Comparison of ENCODE assay signal across 18 cellular contexts in the genomic region with DNA sequence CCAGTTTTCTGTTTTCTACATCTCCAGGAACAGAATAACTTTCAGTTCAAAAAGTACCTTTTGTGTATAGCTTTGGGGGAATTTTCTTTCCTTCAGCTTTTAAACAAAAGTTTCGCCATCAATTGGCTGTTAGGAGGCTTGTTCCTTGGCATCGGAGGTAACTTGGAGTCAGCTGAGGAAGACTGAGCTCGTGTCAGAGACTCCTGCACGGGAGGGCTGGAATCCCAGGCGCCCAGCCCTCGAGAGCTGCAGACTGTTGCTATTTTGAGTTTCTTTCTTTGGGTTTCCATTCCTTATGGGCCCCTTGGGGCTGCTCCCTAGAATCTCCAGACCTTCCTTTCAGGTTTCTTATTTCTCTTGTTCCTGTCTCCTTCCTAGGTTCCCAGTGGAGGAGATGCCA. TPM values are rescaled to one million over a fixed set of nuclear protein-coding genes. Genes with fewer than 3 reads are reported as not detected.
A peak's percentile ranks its signal among the peaks of the same experiment; 100 is the strongest.
DNase-seq lines count a peak whose midpoint lies in the region; ATAC-seq and TF ChIP-seq lines count a peak whose summit lies in the region.
"Had no signal": no experiment of that assay in that cellular context is flagged by ENCODE, and none has a peak within 500 bp of the region (broad histone marks: within the 10 kb centered on the region; RNA-seq: fewer than 3 reads in every experiment).

No MANE protein-coding gene starts in this region.

- 52% methylated on average over 6 of the region's 6 CpGs for WGBS in hepatocyte (ENCODE audit: low lambda C conversion rate, missing lambda C conversion rate)

- H3K27ac Mint-ChIP-seq in CD8-positive, alpha-beta memory T cell: peak overlapping the region in 1 of 8 donors; percentile 10
- peak overlapping the region; percentile 10; the same call in 1 of the 2 replicates for H3K27ac Mint-ChIP-seq in WTC11
- H3K27ac Mint-ChIP-seq: activated naive CD8-positive, alpha-beta T cell treated with anti-CD3 and anti-CD28 coated beads, Interleukin-2, amount 10 ng/mL, durations not matched to agents 7 days and 5 days had no signal

- no peaks in the 10 kb centered on the region for H3K9me3 ChIP-seq in CD8-positive, alpha-beta memory T cell (ENCODE audit: low read length)
- peaks cover 4% of the 10 kb centered on the region for H3K9me3 ChIP-seq in hepatocyte (ENCODE audit: low read depth)
- H3K9me3 ChIP-seq: left lung had no signal

- intact Hi-C loops in sciatic nerve (cut with DNase I): no loop called here

- H3K9me2 ChIP-seq in hepatocyte (replicated peaks; ENCODE audit: insufficient read depth): no peaks in the 10 kb centered on the region

- H3K4me3 Mint-ChIP-seq in CD8-positive, alpha-beta memory T cell: no peak overlapping the region
- no peak overlapping the region for H3K4me3 Mint-ChIP-seq in WTC11
- H3K4me3 Mint-ChIP-seq: activated naive CD8-positive, alpha-beta T cell treated with anti-CD3 and anti-CD28 coated beads, Interleukin-2, amount 10 ng/mL, durations not matched to agents 7 days and 5 days had no signal

- CTCF ChIA-PET in CD8-positive, alpha-beta memory T cell (lab: Charles Lee): no interaction called here
- CTCF ChIA-PET in WTC11 (lab: Charles Lee): no interaction called here

- H3K36me3 ChIP-seq in CD8-positive, alpha-beta memory T cell (ENCODE audit: insufficient read depth, low read length): no peaks in the 10 kb centered on the region
- no peaks in the 10 kb centered on the region for H3K36me3 ChIP-seq in hepatocyte (replicated peaks; ENCODE audit: insufficient read depth, low read depth)

- peaks cover 0 to 8% (median 1%) of the 10 kb centered on the region in 3 donors for H3K36me3 Mint-ChIP-seq in CD8-positive, alpha-beta memory T cell
- H3K36me3 Mint-ChIP-seq in WTC11: no peaks in the 10 kb centered on the region; the same call in 1 of the 2 replicates
- H3K36me3 Mint-ChIP-seq: activated naive CD8-positive, alpha-beta T cell treated with anti-CD3 and anti-CD28 coated beads, Interleukin-2, amount 10 ng/mL, durations not matched to agents 7 days and 5 days had no signal

- TF ChIP-seq CTCF in WTC11 (IDR thresholded peaks at IDR 0.05) (no peak), hepatocyte (IDR thresholded peaks at IDR 0.05; ENCODE audit: poor library complexity) (no peak)

- ATAC-seq in WTC11: no peak
- peak; percentile 66 for ATAC-seq in sciatic nerve
- no peak for ATAC-seq in GM18520 (IDR thresholded peaks at IDR 0.05; ENCODE audit: unreplicated experiment)
- no peak for ATAC-seq in HG03097 (IDR thresholded peaks at IDR 0.05; ENCODE audit: low FRiP score, unreplicated experiment)
- ATAC-seq: left lung had no signal

- POLR2A ChIA-PET in CD8-positive, alpha-beta memory T cell (lab: Charles Lee): interaction anchor here (0.5 kb wide), 1 partner anchor 105 kb away, joined by 3 read pairs; no protein-coding TSS in a partner anchor
- POLR2A ChIA-PET in WTC11 (lab: Charles Lee): no interaction called here

- H3K27me3 Mint-ChIP-seq in CD8-positive, alpha-beta memory T cell: peaks cover 14 to 42% of the 10 kb centered on the region in 2 donors
- H3K27me3 Mint-ChIP-seq in WTC11 (ENCODE audit: low read depth): peaks cover 8% of the 10 kb centered on the region

- no peak overlapping the region for H2AFZ ChIP-seq in hepatocyte

- peaks cover 0 to 4% (median 2%) of the 10 kb centered on the region in 5 donors for H3K9me3 Mint-ChIP-seq in CD8-positive, alpha-beta memory T cell
- peaks cover 11% of the 10 kb centered on the region for H3K9me3 Mint-ChIP-seq in WTC11

- H4K20me1 ChIP-seq in hepatocyte (ENCODE audit: insufficient read depth, poor library complexity, severe bottlenecking): no peaks in the 10 kb centered on the region

- peak overlapping the region; percentile 44 for H3K4me2 ChIP-seq in hepatocyte

- peaks cover 4% of the 10 kb centered on the region for H3K27me3 ChIP-seq in CD8-positive, alpha-beta memory T cell (ENCODE audit: insufficient read depth, low read length, poor library complexity, severe bottlenecking)
- no peaks in the 10 kb centered on the region for H3K27me3 ChIP-seq in hepatocyte

- no peak for DNase-seq in CD8-positive, alpha-beta memory T cell
- no peak for DNase-seq in WTC11 (ENCODE audit: low spot score)
- DNase-seq in hepatocyte (ENCODE audit: low spot score): no peak
- DNase-seq in sciatic nerve (ENCODE audit: low spot score): no peak
- no peak for DNase-seq in HK-2 (ENCODE audit: unreplicated experiment)
- DNase-seq in NCI-H446 treated with DMSO at 0.1 percent for 48 hours (lab: John Stamatoyannopoulos, UW): no peak
- DNase-seq: activated CD4-positive, alpha-beta T cell treated with anti-CD3 and anti-CD28 coated beads for 4 hours; activated naive CD8-positive, alpha-beta T cell treated with anti-CD3 and anti-CD28 coated beads, Interleukin-2, amount 10 ng/mL, durations not matched to agents 7 days and 5 days; dermis blood vessel endothelial cell; DMS53; left lung; NCI-H1092; NCI-H2029 treated with DMSO at 0.1 percent for 48 hours; NCI-H510A; stimulated activated CD4-positive, alpha-beta T cell treated with anti-CD3 and anti-CD28 coated beads, Interleukin-4, amount 100 ng/mL, for 1 hour had no signal

- H3K79me2 ChIP-seq in hepatocyte: no peaks in the 10 kb centered on the region

- H3K4me3 ChIP-seq in CD8-positive, alpha-beta memory T cell (ENCODE audit: low read length): no peak overlapping the region
- no peak overlapping the region for H3K4me3 ChIP-seq in hepatocyte
- H3K4me3 ChIP-seq: left lung, skin epidermis had no signal

- H3K4me1 ChIP-seq in CD8-positive, alpha-beta memory T cell (ENCODE audit: insufficient read depth, low read length): no peaks in the 10 kb centered on the region
- H3K4me1 ChIP-seq in hepatocyte (ENCODE audit: insufficient read depth): peaks cover 26% of the 10 kb centered on the region

- peak overlapping the region; percentile 21 for H3K27ac ChIP-seq in CD8-positive, alpha-beta memory T cell (ENCODE audit: low read depth, low read length)
- peak overlapping the region; percentile 51 for H3K27ac ChIP-seq in hepatocyte

- H3K4me1 Mint-ChIP-seq in CD8-positive, alpha-beta memory T cell: peaks cover 0 to 4% (median 2%) of the 10 kb centered on the region in 3 donors
- peaks cover 14% of the 10 kb centered on the region for H3K4me1 Mint-ChIP-seq in WTC11
- H3K4me1 Mint-ChIP-seq: activated naive CD8-positive, alpha-beta T cell treated with anti-CD3 and anti-CD28 coated beads, Interleukin-2, amount 10 ng/mL, durations not matched to agents 7 days and 5 days had no signal

TF ChIP-seq in WTC11, 78 proteins besides CTCF, POLR2A, EP300 and RAD21 (continues in another document):
- no peak for TF ChIP-seq NR3C1 (CRISPR knock-in tag; conservative IDR thresholded peaks at IDR 0.05; ENCODE audit: low read depth)
- TF ChIP-seq HMGA2 (CRISPR knock-in tag; IDR thresholded peaks at IDR 0.05): no peak
- TF ChIP-seq, protein P1, sequence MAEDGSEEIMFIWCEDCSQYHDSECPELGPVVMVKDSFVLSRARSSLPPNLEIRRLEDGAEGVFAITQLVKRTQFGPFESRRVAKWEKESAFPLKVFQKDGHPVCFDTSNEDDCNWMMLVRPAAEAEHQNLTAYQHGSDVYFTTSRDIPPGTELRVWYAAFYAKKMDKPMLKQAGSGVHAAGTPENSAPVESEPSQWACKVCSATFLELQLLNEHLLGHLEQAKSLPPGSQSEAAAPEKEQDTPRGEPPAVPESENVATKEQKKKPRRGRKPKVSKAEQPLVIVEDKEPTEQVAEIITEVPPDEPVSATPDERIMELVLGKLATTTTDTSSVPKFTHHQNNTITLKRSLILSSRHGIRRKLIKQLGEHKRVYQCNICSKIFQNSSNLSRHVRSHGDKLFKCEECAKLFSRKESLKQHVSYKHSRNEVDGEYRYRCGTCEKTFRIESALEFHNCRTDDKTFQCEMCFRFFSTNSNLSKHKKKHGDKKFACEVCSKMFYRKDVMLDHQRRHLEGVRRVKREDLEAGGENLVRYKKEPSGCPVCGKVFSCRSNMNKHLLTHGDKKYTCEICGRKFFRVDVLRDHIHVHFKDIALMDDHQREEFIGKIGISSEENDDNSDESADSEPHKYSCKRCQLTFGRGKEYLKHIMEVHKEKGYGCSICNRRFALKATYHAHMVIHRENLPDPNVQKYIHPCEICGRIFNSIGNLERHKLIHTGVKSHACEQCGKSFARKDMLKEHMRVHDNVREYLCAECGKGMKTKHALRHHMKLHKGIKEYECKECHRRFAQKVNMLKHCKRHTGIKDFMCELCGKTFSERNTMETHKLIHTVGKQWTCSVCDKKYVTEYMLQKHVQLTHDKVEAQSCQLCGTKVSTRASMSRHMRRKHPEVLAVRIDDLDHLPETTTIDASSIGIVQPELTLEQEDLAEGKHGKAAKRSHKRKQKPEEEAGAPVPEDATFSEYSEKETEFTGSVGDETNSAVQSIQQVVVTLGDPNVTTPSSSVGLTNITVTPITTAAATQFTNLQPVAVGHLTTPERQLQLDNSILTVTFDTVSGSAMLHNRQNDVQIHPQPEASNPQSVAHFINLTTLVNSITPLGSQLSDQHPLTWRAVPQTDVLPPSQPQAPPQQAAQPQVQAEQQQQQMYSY (CRISPR knock-in tag; IDR thresholded peaks at IDR 0.05): no peak
- TF ChIP-seq, protein P2, sequence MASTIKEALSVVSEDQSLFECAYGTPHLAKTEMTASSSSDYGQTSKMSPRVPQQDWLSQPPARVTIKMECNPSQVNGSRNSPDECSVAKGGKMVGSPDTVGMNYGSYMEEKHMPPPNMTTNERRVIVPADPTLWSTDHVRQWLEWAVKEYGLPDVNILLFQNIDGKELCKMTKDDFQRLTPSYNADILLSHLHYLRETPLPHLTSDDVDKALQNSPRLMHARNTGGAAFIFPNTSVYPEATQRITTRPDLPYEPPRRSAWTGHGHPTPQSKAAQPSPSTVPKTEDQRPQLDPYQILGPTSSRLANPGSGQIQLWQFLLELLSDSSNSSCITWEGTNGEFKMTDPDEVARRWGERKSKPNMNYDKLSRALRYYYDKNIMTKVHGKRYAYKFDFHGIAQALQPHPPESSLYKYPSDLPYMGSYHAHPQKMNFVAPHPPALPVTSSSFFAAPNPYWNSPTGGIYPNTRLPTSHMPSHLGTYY (CRISPR knock-in tag; IDR thresholded peaks at IDR 0.05): no peak
- no peak for TF ChIP-seq JAZF1 (CRISPR knock-in tag; IDR thresholded peaks at IDR 0.05)
- TF ChIP-seq ETV6 (CRISPR knock-in tag; IDR thresholded peaks at IDR 0.05): no peak
- TF ChIP-seq NFE2L1 (CRISPR knock-in tag; IDR thresholded peaks at IDR 0.05): no peak
- no peak for TF ChIP-seq IRF2 (CRISPR knock-in tag; IDR thresholded peaks at IDR 0.05; ENCODE audit: borderline replicate concordance, low read depth)
- TF ChIP-seq, protein P3, sequence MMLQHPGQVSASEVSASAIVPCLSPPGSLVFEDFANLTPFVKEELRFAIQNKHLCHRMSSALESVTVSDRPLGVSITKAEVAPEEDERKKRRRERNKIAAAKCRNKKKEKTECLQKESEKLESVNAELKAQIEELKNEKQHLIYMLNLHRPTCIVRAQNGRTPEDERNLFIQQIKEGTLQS (CRISPR knock-in tag; conservative IDR thresholded peaks at IDR 0.05): no peak
- TF ChIP-seq FOXJ3 (CRISPR knock-in tag; IDR thresholded peaks at IDR 0.05; ENCODE audit: borderline replicate concordance): no peak

RNA-seq across cellular contexts. Expression of a gene that starts 8.1 kb away (rescaled TPM):
- total RNA-seq in CD8-positive, alpha-beta memory T cell: 10 to 100 TPM; 22.7 to 27.8 TPM
- 4.5 TPM for polyA plus RNA-seq in CD8-positive, alpha-beta memory T cell
- total RNA-seq in WTC11 (2021) (11.7 to 13.0 TPM (median 11.8 TPM) in 3 replicates), hepatocyte (10.6 and 11.9 TPM in 2 replicates), sciatic nerve (25.1 TPM)
- 16.8 and 21.6 TPM in 2 replicates for polyA plus RNA-seq in hepatocyte
